In the genomic region with DNA sequence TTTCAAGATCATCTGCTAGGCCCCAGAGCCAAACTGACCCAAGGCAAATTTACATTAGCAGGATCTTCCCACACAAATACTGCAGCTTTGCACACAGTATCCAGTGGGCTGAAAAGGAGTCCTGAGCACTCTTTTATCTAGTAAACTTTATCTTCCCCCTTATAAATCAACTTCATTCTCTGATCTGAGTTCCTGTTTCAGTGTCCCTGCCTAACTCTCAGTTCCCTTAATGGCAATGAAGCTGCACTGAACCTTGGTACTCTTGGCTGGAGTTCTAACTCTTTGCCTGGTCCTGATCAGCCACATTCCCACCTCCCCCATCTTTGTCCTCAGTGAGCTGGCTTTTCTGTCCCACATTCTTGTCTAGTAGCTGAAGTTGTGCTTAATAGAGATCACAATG, we compare ENCODE assay signal across 24 cellular contexts.
"Had no signal": no experiment of that assay in that cellular context is flagged by ENCODE, and none has a peak within 500 bp of the region (broad histone marks: within the 10 kb centered on the region; RNA-seq: fewer than 3 reads in every experiment).

No MANE protein-coding gene starts in this region.

- H3K9me3 ChIP-seq: body of pancreas, lower lobe of right lung, sigmoid colon, upper lobe of left lung had no signal

- H3K27ac ChIP-seq: body of pancreas, cardiac muscle cell, foreskin keratinocyte, lower lobe of right lung, sigmoid colon, upper lobe of left lung had no signal

- H3K36me3 ChIP-seq: cardiac muscle cell, lower lobe of right lung, sigmoid colon, upper lobe of left lung had no signal

- H3K4me3 Mint-ChIP-seq: activated CD4-positive, alpha-beta T cell treated with anti-CD3 and anti-CD28 coated beads, Interleukin-2, amount 10 ng/mL, durations not matched to agents 7 days and 5 days; activated CD8-positive, alpha-beta memory T cell treated with anti-CD3 and anti-CD28 coated beads, Interleukin-2, amount 10 ng/mL, durations not matched to agents 7 days and 5 days; activated CD8-positive, alpha-beta T cell treated with anti-CD3 and anti-CD28 coated beads for 36 hours; activated naive CD8-positive, alpha-beta T cell treated with anti-CD3 and anti-CD28 coated beads, Interleukin-2, amount 50 U/mL, for 24 hours; activated T-helper 1 cell treated with anti-CD3 and anti-CD28 coated beads, Interleukin-12 subunit alpha, Interleukin-12 subunit beta, Interleukin-2, Interleukin-4 antibody, amounts not matched to agents 30 ng/mL and 10 ng/mL and 1 ng/mL, durations not matched to agents 14 hours and 24 hours and 36 hours; dendritic cell treated with granulocyte-macrophage colony-stimulating factor and Interleukin-4, amounts not matched to agents 40 ng/mL and 50 ng/mL, for 4 days; naive thymus-derived CD8-positive, alpha-beta T cell; stimulated activated memory B cell treated with anti-CD40 and anti-IgM and Interleukin-4, amounts not matched to agents 10 μg/mL and 1 μg/mL and 100 μg/mL, for 72 hours; T-helper 1 cell treated with Interleukin-12 subunit alpha and Interleukin-12 subunit beta and Interleukin-4 antibody, amounts not matched to agents 30 μg/mL and 1 μg/mL, for 36 hours had no signal

- H3K4me1 ChIP-seq: body of pancreas, foreskin keratinocyte, lower lobe of right lung, sigmoid colon, upper lobe of left lung had no signal

- H3K27me3 ChIP-seq: body of pancreas, cardiac muscle cell, foreskin keratinocyte, sigmoid colon, upper lobe of left lung had no signal

- DNase-seq: activated CD4-positive, alpha-beta T cell treated with anti-CD3 and anti-CD28 coated beads, Interleukin-2, amount 10 ng/mL, durations not matched to agents 7 days and 5 days; activated CD8-positive, alpha-beta memory T cell treated with anti-CD3 and anti-CD28 coated beads, Interleukin-2, amount 10 ng/mL, durations not matched to agents 7 days and 5 days; activated CD8-positive, alpha-beta T cell treated with anti-CD3 and anti-CD28 coated beads for 36 hours; activated gamma-delta T cell; activated naive CD4-positive, alpha-beta T cell treated with anti-CD3 and anti-CD28 coated beads, Interleukin-2, amount 50 U/mL, for 16 hours; activated naive CD8-positive, alpha-beta T cell treated with anti-CD3 and anti-CD28 coated beads, Interleukin-2, amount 50 U/mL, for 24 hours; body of pancreas; effector memory CD4-positive, alpha-beta T cell; foreskin keratinocyte; lower lobe of right lung; naive thymus-derived CD8-positive, alpha-beta T cell; retina; sigmoid colon; stimulated activated CD4-positive, alpha-beta T cell treated with anti-CD3 and anti-CD28 coated beads, Interleukin-15, amount 100 ng/mL, for 24 hours; upper lobe of left lung had no signal

- H3K4me2 ChIP-seq: smooth muscle cell had no signal

- ATAC-seq: activated CD4-positive, CD25-positive, alpha-beta regulatory T cell treated with anti-CD3 and anti-CD28 coated beads, Interleukin-2, amount 50 U/mL, for 24 hours; activated CD8-positive, alpha-beta memory T cell treated with anti-CD3 and anti-CD28 coated beads, Interleukin-2, amount 10 ng/mL, durations not matched to agents 7 days and 5 days; activated CD8-positive, alpha-beta T cell treated with anti-CD3 and anti-CD28 coated beads for 36 hours; activated naive CD8-positive, alpha-beta T cell treated with anti-CD3 and anti-CD28 coated beads, Interleukin-2, amount 50 U/mL, for 24 hours; body of pancreas; foreskin keratinocyte; lower lobe of right lung; naive thymus-derived CD8-positive, alpha-beta T cell; stimulated activated memory B cell treated with anti-CD40 and anti-IgM and Interleukin-4, amounts not matched to agents 10 μg/mL and 1 μg/mL and 100 μg/mL, for 72 hours had no signal

- H3K4me1 Mint-ChIP-seq: activated CD4-positive, alpha-beta T cell treated with anti-CD3 and anti-CD28 coated beads, Interleukin-2, amount 10 ng/mL, durations not matched to agents 7 days and 5 days; activated CD8-positive, alpha-beta memory T cell treated with anti-CD3 and anti-CD28 coated beads, Interleukin-2, amount 10 ng/mL, durations not matched to agents 7 days and 5 days; activated naive CD8-positive, alpha-beta T cell treated with anti-CD3 and anti-CD28 coated beads, Interleukin-2, amount 50 U/mL, for 24 hours; naive thymus-derived CD8-positive, alpha-beta T cell had no signal

- H3K4me3 ChIP-seq: body of pancreas, cardiac muscle cell, lower lobe of right lung, sigmoid colon, smooth muscle cell, upper lobe of left lung had no signal

- H3K27me3 Mint-ChIP-seq: activated CD4-positive, alpha-beta T cell treated with anti-CD3 and anti-CD28 coated beads, Interleukin-2, amount 10 ng/mL, durations not matched to agents 7 days and 5 days; activated CD8-positive, alpha-beta memory T cell treated with anti-CD3 and anti-CD28 coated beads, Interleukin-2, amount 10 ng/mL, durations not matched to agents 7 days and 5 days; activated CD8-positive, alpha-beta T cell treated with anti-CD3 and anti-CD28 coated beads for 36 hours; activated naive CD8-positive, alpha-beta T cell treated with anti-CD3 and anti-CD28 coated beads, Interleukin-2, amount 50 U/mL, for 24 hours; dendritic cell treated with granulocyte-macrophage colony-stimulating factor and Interleukin-4, amounts not matched to agents 40 ng/mL and 50 ng/mL, for 4 days; naive thymus-derived CD8-positive, alpha-beta T cell; progenitor cell of endocrine pancreas; stimulated activated memory B cell treated with anti-CD40 and anti-IgM and Interleukin-4, amounts not matched to agents 10 μg/mL and 1 μg/mL and 100 μg/mL, for 72 hours had no signal

- H3K27ac Mint-ChIP-seq: activated CD4-positive, alpha-beta T cell treated with anti-CD3 and anti-CD28 coated beads, Interleukin-2, amount 10 ng/mL, durations not matched to agents 7 days and 5 days; activated CD8-positive, alpha-beta memory T cell treated with anti-CD3 and anti-CD28 coated beads, Interleukin-2, amount 10 ng/mL, durations not matched to agents 7 days and 5 days; activated CD8-positive, alpha-beta T cell treated with anti-CD3 and anti-CD28 coated beads for 36 hours; activated naive CD8-positive, alpha-beta T cell treated with anti-CD3 and anti-CD28 coated beads, Interleukin-2, amount 50 U/mL, for 24 hours; activated T-helper 1 cell treated with anti-CD3 and anti-CD28 coated beads, Interleukin-12 subunit alpha, Interleukin-12 subunit beta, Interleukin-2, Interleukin-4 antibody, amounts not matched to agents 30 ng/mL and 10 ng/mL and 1 ng/mL, durations not matched to agents 14 hours and 24 hours and 36 hours; dendritic cell treated with granulocyte-macrophage colony-stimulating factor and Interleukin-4, amounts not matched to agents 40 ng/mL and 50 ng/mL, for 4 days; naive thymus-derived CD8-positive, alpha-beta T cell; progenitor cell of endocrine pancreas; stimulated activated memory B cell treated with anti-CD40 and anti-IgM and Interleukin-4, amounts not matched to agents 10 μg/mL and 1 μg/mL and 100 μg/mL, for 72 hours; T-helper 1 cell treated with Interleukin-12 subunit alpha and Interleukin-12 subunit beta and Interleukin-4 antibody, amounts not matched to agents 30 μg/mL and 1 μg/mL, for 36 hours had no signal

- FAIRE-seq: keratinocyte had no signal

- H3K9me3 Mint-ChIP-seq: activated CD4-positive, alpha-beta T cell treated with anti-CD3 and anti-CD28 coated beads, Interleukin-2, amount 10 ng/mL, durations not matched to agents 7 days and 5 days; activated CD8-positive, alpha-beta T cell treated with anti-CD3 and anti-CD28 coated beads for 36 hours; activated naive CD8-positive, alpha-beta T cell treated with anti-CD3 and anti-CD28 coated beads, Interleukin-2, amount 50 U/mL, for 24 hours; activated T-helper 1 cell treated with anti-CD3 and anti-CD28 coated beads, Interleukin-12 subunit alpha, Interleukin-12 subunit beta, Interleukin-2, Interleukin-4 antibody, amounts not matched to agents 30 ng/mL and 10 ng/mL and 1 ng/mL, durations not matched to agents 14 hours and 24 hours and 36 hours; dendritic cell treated with granulocyte-macrophage colony-stimulating factor and Interleukin-4, amounts not matched to agents 40 ng/mL and 50 ng/mL, for 4 days; stimulated activated memory B cell treated with anti-CD40 and anti-IgM and Interleukin-4, amounts not matched to agents 10 μg/mL and 1 μg/mL and 100 μg/mL, for 72 hours; T-helper 1 cell treated with Interleukin-12 subunit alpha and Interleukin-12 subunit beta and Interleukin-4 antibody, amounts not matched to agents 30 μg/mL and 1 μg/mL, for 36 hours had no signal
